ENCODE assay signal across 24 cellular contexts in genomic region chr5:142515036-142515435, GRCh38.
"Had no signal": no experiment of that assay in that cellular context is flagged by ENCODE, and none has a peak within 500 bp of the region (broad histone marks: within the 10 kb centered on the region; RNA-seq: fewer than 3 reads in every experiment).

No MANE protein-coding gene starts in this region.

- H3K4me3 ChIP-seq: dorsolateral prefrontal cortex, esophagus muscularis mucosa, heart right ventricle, lower lobe of right lung, spleen, testis, vagina had no signal

- H3K4me1 Mint-ChIP-seq: activated B cell treated with CpG ODN at 0.5 μM for 24 hours; naive thymus-derived CD8-positive, alpha-beta T cell had no signal

- DNase-seq: activated B cell treated with CpG ODN at 0.5 μM for 24 hours; activated CD4-positive, alpha-beta T cell treated with anti-CD3 and anti-CD28 coated beads for 4 hours; activated CD4-positive, alpha-beta T cell treated with anti-CD3 and anti-CD28 coated beads, Interleukin-2, amount 50 U/mL, for 48 hours; activated effector memory CD4-positive, alpha-beta T cell treated with Interleukin-2 at 50 U/mL for 16 hours; activated naive CD4-positive, alpha-beta T cell treated with anti-CD3 and anti-CD28 coated beads for 36 hours; activated T-cell treated with anti-CD3 and anti-CD28 coated beads, Interleukin-2, amount 50 U/mL, for 72 hours; anterior cingulate cortex; central memory CD4-positive, alpha-beta T cell; dorsolateral prefrontal cortex; effector memory CD8-positive, alpha-beta T cell; heart right ventricle; kidney; lower lobe of right lung; naive thymus-derived CD8-positive, alpha-beta T cell; spleen; stimulated activated CD4-positive, alpha-beta T cell treated with anti-CD3 and anti-CD28 coated beads, Interleukin-4, amount 100 ng/mL, for 1 hour; stimulated activated naive CD4-positive, alpha-beta T cell; T1000; testis; trophoblast cell had no signal

- H3K4me3 Mint-ChIP-seq: activated B cell treated with CpG ODN at 0.5 μM for 24 hours; activated naive CD4-positive, alpha-beta T cell treated with anti-CD3 and anti-CD28 coated beads for 36 hours; activated T-cell treated with anti-CD3 and anti-CD28 coated beads, Interleukin-2, amount 50 U/mL, for 72 hours; effector memory CD8-positive, alpha-beta T cell; naive thymus-derived CD8-positive, alpha-beta T cell; T-helper 1 cell treated with Interleukin-12 subunit alpha and Interleukin-12 subunit beta and Interleukin-4 antibody, amounts not matched to agents 30 μg/mL and 1 μg/mL, for 36 hours had no signal

- H3K27ac Mint-ChIP-seq: activated B cell treated with CpG ODN at 0.5 μM for 24 hours; activated naive CD4-positive, alpha-beta T cell treated with anti-CD3 and anti-CD28 coated beads for 36 hours; activated T-cell treated with anti-CD3 and anti-CD28 coated beads, Interleukin-2, amount 50 U/mL, for 72 hours; effector memory CD8-positive, alpha-beta T cell; naive thymus-derived CD8-positive, alpha-beta T cell; progenitor cell of endocrine pancreas; T-helper 1 cell treated with Interleukin-12 subunit alpha and Interleukin-12 subunit beta and Interleukin-4 antibody, amounts not matched to agents 30 μg/mL and 1 μg/mL, for 36 hours had no signal

- H3K36me3 ChIP-seq: esophagus muscularis mucosa, heart right ventricle, lower lobe of right lung, spleen, vagina had no signal

- H3K27ac ChIP-seq: dorsolateral prefrontal cortex, esophagus muscularis mucosa, heart right ventricle, lower lobe of right lung, spleen, testis, vagina had no signal

- H3K27me3 ChIP-seq: dorsolateral prefrontal cortex, esophagus muscularis mucosa, spleen, testis, vagina had no signal

- H3K27me3 Mint-ChIP-seq: progenitor cell of endocrine pancreas had no signal

- H3K9me3 ChIP-seq: lower lobe of right lung, testis, vagina had no signal

- ATAC-seq: activated T-cell treated with anti-CD3 and anti-CD28 coated beads, Interleukin-2, amount 50 U/mL, for 72 hours; effector memory CD8-positive, alpha-beta T cell; lower lobe of right lung; naive thymus-derived CD8-positive, alpha-beta T cell had no signal

- H3K4me1 ChIP-seq: spleen, testis had no signal
